1 cellular context compared by ENCODE assay signal in the genomic region with DNA sequence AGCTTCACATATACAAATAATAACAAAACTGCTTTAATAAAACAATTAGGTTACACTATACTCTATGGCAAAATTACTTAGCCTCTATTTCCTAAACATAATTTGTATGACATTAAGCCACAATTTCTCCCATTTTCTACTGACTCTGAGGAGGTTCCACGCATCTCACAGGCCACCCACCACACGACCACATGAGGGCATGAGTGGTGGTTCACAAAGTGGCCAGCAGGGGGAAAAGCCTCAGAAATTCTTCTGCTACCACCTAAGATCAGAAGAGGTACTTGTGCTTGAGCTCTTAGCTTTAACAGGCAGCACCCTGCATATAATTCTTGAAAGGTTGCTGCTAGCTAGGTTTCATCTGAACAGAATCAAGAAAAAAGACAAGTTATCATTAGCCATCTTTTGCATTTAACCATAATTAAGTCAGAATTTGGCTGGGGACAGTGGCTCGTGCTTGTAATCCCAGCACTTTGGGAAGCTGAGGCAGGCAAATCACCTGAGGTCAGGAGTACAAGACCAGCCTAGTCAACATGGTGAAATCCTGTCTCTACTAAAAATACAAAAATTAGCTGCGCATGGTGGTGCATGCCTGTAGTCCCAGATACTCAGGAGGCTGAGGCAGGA.
TF ChIP-seq lines count a peak whose summit lies in the region.

No MANE protein-coding gene starts in this region.

TF ChIP-seq in K562, 482 proteins besides CTCF, POLR2A, EP300 and RAD21:
- TF ChIP-seq, protein P1, sequence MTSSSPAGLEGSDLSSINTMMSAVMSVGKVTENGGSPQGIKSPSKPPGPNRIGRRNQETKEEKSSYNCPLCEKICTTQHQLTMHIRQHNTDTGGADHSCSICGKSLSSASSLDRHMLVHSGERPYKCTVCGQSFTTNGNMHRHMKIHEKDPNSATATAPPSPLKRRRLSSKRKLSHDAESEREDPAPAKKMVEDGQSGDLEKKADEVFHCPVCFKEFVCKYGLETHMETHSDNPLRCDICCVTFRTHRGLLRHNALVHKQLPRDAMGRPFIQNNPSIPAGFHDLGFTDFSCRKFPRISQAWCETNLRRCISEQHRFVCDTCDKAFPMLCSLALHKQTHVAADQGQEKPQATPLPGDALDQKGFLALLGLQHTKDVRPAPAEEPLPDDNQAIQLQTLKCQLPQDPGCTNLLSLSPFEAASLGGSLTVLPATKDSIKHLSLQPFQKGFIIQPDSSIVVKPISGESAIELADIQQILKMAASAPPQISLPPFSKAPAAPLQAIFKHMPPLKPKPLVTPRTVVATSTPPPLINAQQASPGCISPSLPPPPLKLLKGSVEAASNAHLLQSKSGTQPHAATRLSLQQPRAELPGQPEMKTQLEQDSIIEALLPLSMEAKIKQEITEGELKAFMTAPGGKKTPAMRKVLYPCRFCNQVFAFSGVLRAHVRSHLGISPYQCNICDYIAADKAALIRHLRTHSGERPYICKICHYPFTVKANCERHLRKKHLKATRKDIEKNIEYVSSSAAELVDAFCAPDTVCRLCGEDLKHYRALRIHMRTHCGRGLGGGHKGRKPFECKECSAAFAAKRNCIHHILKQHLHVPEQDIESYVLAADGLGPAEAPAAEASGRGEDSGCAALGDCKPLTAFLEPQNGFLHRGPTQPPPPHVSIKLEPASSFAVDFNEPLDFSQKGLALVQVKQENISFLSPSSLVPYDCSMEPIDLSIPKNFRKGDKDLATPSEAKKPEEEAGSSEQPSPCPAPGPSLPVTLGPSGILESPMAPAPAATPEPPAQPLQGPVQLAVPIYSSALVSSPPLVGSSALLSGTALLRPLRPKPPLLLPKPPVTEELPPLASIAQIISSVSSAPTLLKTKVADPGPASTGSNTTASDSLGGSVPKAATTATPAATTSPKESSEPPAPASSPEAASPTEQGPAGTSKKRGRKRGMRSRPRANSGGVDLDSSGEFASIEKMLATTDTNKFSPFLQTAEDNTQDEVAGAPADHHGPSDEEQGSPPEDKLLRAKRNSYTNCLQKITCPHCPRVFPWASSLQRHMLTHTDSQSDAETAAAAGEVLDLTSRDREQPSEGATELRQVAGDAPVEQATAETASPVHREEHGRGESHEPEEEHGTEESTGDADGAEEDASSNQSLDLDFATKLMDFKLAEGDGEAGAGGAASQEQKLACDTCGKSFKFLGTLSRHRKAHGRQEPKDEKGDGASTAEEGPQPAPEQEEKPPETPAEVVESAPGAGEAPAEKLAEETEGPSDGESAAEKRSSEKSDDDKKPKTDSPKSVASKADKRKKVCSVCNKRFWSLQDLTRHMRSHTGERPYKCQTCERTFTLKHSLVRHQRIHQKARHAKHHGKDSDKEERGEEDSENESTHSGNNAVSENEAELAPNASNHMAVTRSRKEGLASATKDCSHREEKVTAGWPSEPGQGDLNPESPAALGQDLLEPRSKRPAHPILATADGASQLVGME (CRISPR knock-in tag; IDR thresholded peaks at IDR 0.05), result no peak
- 0 out of 2 replicates have a peak, but pooled peaks have one; percentile 35 for TF ChIP-seq SMC3 (conservative IDR thresholded peaks at IDR 0.05; ENCODE audit: insufficient read depth, low read depth, low read length)
- TF ChIP-seq, protein P2, sequence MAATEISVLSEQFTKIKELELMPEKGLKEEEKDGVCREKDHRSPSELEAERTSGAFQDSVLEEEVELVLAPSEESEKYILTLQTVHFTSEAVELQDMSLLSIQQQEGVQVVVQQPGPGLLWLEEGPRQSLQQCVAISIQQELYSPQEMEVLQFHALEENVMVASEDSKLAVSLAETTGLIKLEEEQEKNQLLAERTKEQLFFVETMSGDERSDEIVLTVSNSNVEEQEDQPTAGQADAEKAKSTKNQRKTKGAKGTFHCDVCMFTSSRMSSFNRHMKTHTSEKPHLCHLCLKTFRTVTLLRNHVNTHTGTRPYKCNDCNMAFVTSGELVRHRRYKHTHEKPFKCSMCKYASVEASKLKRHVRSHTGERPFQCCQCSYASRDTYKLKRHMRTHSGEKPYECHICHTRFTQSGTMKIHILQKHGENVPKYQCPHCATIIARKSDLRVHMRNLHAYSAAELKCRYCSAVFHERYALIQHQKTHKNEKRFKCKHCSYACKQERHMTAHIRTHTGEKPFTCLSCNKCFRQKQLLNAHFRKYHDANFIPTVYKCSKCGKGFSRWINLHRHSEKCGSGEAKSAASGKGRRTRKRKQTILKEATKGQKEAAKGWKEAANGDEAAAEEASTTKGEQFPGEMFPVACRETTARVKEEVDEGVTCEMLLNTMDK (IDR thresholded peaks at IDR 0.05; ENCODE audit: borderline replicate concordance, insufficient read depth, low read depth, low read length, poor library complexity, severe bottlenecking), result peak; percentile 17
- TF ChIP-seq, protein P3, sequence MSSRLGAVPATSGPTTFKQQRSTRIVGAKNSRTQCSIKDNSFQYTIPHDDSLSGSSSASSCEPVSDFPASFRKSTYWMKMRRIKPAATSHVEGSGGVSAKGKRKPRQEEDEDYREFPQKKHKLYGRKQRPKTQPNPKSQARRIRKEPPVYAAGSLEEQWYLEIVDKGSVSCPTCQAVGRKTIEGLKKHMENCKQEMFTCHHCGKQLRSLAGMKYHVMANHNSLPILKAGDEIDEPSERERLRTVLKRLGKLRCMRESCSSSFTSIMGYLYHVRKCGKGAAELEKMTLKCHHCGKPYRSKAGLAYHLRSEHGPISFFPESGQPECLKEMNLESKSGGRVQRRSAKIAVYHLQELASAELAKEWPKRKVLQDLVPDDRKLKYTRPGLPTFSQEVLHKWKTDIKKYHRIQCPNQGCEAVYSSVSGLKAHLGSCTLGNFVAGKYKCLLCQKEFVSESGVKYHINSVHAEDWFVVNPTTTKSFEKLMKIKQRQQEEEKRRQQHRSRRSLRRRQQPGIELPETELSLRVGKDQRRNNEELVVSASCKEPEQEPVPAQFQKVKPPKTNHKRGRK (tag; IDR thresholded peaks at IDR 0.05), result 0 out of 2 replicates have a peak, but pooled peaks have one; percentile 22
- no peak for TF ChIP-seq ZNF143 (CRISPR knock-in tag; IDR thresholded peaks at IDR 0.05)
- 0 out of 2 replicates have a peak, but pooled peaks have one; percentile 36 for TF ChIP-seq ZBTB7A (IDR thresholded peaks at IDR 0.05; ENCODE audit: borderline replicate concordance, control insufficient read depth, low read depth, low read length)
